ENCODE assay signal across 11 cellular contexts in genomic region chr2:195649629-195650190, GRCh38. TPM values are rescaled to one million over a fixed set of nuclear protein-coding genes. Genes with fewer than 3 reads are reported as not detected.
DNase-seq lines count a peak whose midpoint lies in the region; ATAC-seq and TF ChIP-seq lines count a peak whose summit lies in the region.
"Had no signal": no experiment of that assay in that cellular context is flagged by ENCODE, and none has a peak within 500 bp of the region (broad histone marks: within the 10 kb centered on the region; RNA-seq: fewer than 3 reads in every experiment).

No MANE protein-coding gene starts in this region.

- DNase-seq in activated naive CD8-positive, alpha-beta T cell treated with anti-CD3 and anti-CD28 coated beads, Interleukin-2, amount 50 U/mL, for 24 hours = no peak
- no peak for DNase-seq in GDM1 (lab: John Stamatoyannopoulos, UW)
- no peak for DNase-seq in left colon
- no peak for DNase-seq in vagina (ENCODE audit: extremely low spot score in 2 of 2)
- no peak for DNase-seq in COLO829 (ENCODE audit: low spot score)
- DNase-seq: aorta, NCI-H226 had no signal

- intact Hi-C loops in left colon (cut with DNase I, micrococcal nuclease) = no loop called here
- intact Hi-C loops in vagina (cut with DNase I) = no loop called here

- no peaks in the 10 kb centered on the region for H3K4me1 ChIP-seq in vagina
- H3K4me1 ChIP-seq: gastroesophageal sphincter had no signal

- peaks cover 37% of the 10 kb centered on the region for H3K4me1 Mint-ChIP-seq in activated naive CD8-positive, alpha-beta T cell treated with anti-CD3 and anti-CD28 coated beads, Interleukin-2, amount 50 U/mL, for 24 hours

- ATAC-seq in GM18498 (IDR thresholded peaks at IDR 0.05; ENCODE audit: unreplicated experiment) (peak; percentile 31), GM21576 (IDR thresholded peaks at IDR 0.05; ENCODE audit: unreplicated experiment) (peak; percentile 15), HG03432 (IDR thresholded peaks at IDR 0.05; ENCODE audit: unreplicated experiment) (peak; percentile 20), left colon (no peak)
- ATAC-seq in activated naive CD8-positive, alpha-beta T cell treated with anti-CD3 and anti-CD28 coated beads, Interleukin-2, amount 50 U/mL, for 24 hours = no peak
- ATAC-seq: gastroesophageal sphincter had no signal

- H3K27ac Mint-ChIP-seq in activated naive CD8-positive, alpha-beta T cell treated with anti-CD3 and anti-CD28 coated beads, Interleukin-2, amount 50 U/mL, for 24 hours = peak overlapping the region; percentile 78

- no peaks in the 10 kb centered on the region for H3K36me3 ChIP-seq in vagina
- H3K36me3 ChIP-seq: gastroesophageal sphincter had no signal

- H3K4me3 ChIP-seq in vagina = no peak overlapping the region
- H3K4me3 ChIP-seq: gastroesophageal sphincter had no signal

- no peak for TF ChIP-seq POLR2A in vagina (IDR thresholded peaks at IDR 0.05)

- peaks cover 2% of the 10 kb centered on the region for H3K36me3 Mint-ChIP-seq in activated naive CD8-positive, alpha-beta T cell treated with anti-CD3 and anti-CD28 coated beads, Interleukin-2, amount 50 U/mL, for 24 hours (ENCODE audit: low read depth)

- TF ChIP-seq CTCF in vagina (IDR thresholded peaks at IDR 0.05) = no peak

- no peaks in the 10 kb centered on the region for H3K27me3 ChIP-seq in vagina
- H3K27me3 ChIP-seq: gastroesophageal sphincter had no signal

- H3K27ac ChIP-seq in vagina = no peak overlapping the region
- H3K27ac ChIP-seq: gastroesophageal sphincter had no signal

- peak overlapping the region; percentile 48 for H3K4me3 Mint-ChIP-seq in activated naive CD8-positive, alpha-beta T cell treated with anti-CD3 and anti-CD28 coated beads, Interleukin-2, amount 50 U/mL, for 24 hours

- no peaks in the 10 kb centered on the region for H3K9me3 Mint-ChIP-seq in activated naive CD8-positive, alpha-beta T cell treated with anti-CD3 and anti-CD28 coated beads, Interleukin-2, amount 50 U/mL, for 24 hours

- no peaks in the 10 kb centered on the region for H3K27me3 Mint-ChIP-seq in activated naive CD8-positive, alpha-beta T cell treated with anti-CD3 and anti-CD28 coated beads, Interleukin-2, amount 50 U/mL, for 24 hours

- H3K9me3 ChIP-seq in vagina = no peaks in the 10 kb centered on the region
- H3K9me3 ChIP-seq: gastroesophageal sphincter had no signal

RNA-seq across cellular contexts. Expression of gene SLC39A10, which starts 7.3 kb away (rescaled TPM):
- total RNA-seq in left colon = 10 to 100 TPM; 14.9 to 19.7 TPM
- 10.6 TPM for total RNA-seq in vagina

Comparison
In these comparisons a context has a peak if more than half of its experiments do, and no peak if none do; other contexts are left out.
1. ATAC-seq: peak in GM18498 (single experiment), GM21576 (single experiment) and HG03432 (single experiment); none in activated naive CD8-positive, alpha-beta T cell treated with anti-CD3 and anti-CD28 coated beads, Interleukin-2, amount 50 U/mL, for 24 hours (single experiment) and left colon (single experiment).